In genomic region chr22:38467438-38467903, GRCh38 we compare ENCODE assay signal across 1 cellular context.
TF ChIP-seq lines count a peak whose summit lies in the region.

No MANE protein-coding gene starts in this region.

TF ChIP-seq in K562, 482 proteins besides CTCF, POLR2A, EP300 and RAD21 (continued from another document):
- TF ChIP-seq ZNF511 (CRISPR knock-in tag; IDR thresholded peaks at IDR 0.05) (0 out of 2 replicates have a peak, but pooled peaks have one; percentile 5), HIVEP1 (CRISPR knock-in tag; IDR thresholded peaks at IDR 0.05) (no peak), E4F1 (CRISPR knock-in tag; IDR thresholded peaks at IDR 0.05; ENCODE audit: borderline replicate concordance) (no peak), ELF1 (tag; IDR thresholded peaks at IDR 0.05) (0 out of 2 replicates have a peak, but pooled peaks have one; percentile 49), NFXL1 (CRISPR knock-in tag; IDR thresholded peaks at IDR 0.05) (no peak), ZBTB7A (IDR thresholded peaks at IDR 0.05; ENCODE audit: borderline replicate concordance, control insufficient read depth, low read depth, low read length) (no peak), ZFX (CRISPR knock-in tag; IDR thresholded peaks at IDR 0.05) (peak; percentile 70), DEAF1 (CRISPR knock-in tag; IDR thresholded peaks at IDR 0.05) (no peak), CTBP1 (IDR thresholded peaks at IDR 0.05; ENCODE audit: borderline replicate concordance) (0 out of 2 replicates have a peak, but pooled peaks have one; percentile 46), ZNF740 (CRISPR knock-in tag; IDR thresholded peaks at IDR 0.05) (0 out of 2 replicates have a peak, but pooled peaks have one; percentile 44), ZNF740 (tag; IDR thresholded peaks at IDR 0.05) (no peak), ZNF23 (CRISPR knock-in tag; IDR thresholded peaks at IDR 0.05) (no peak), CLOCK (CRISPR knock-in tag; IDR thresholded peaks at IDR 0.05; ENCODE audit: borderline replicate concordance) (no peak), PHF8 (IDR thresholded peaks at IDR 0.05; ENCODE audit: borderline replicate concordance, low read length) (peak; percentile 78; the same call in 1 of the 2 replicates)
